Comparison of ENCODE assay signal across 8 cellular contexts in genomic region chr1:74732071-74732946, GRCh38. TPM values are rescaled to one million over a fixed set of nuclear protein-coding genes. Genes with fewer than 3 reads are reported as not detected.
DNase-seq lines count a peak whose midpoint lies in the region; ATAC-seq, FAIRE-seq and TF ChIP-seq lines count a peak whose summit lies in the region.
"Not testable (repeated sequence)": the region's sequence is repeated elsewhere in the genome, so short reads cannot be mapped to it uniquely, and the experiment has no call there.

No MANE protein-coding gene starts in this region.

- H3K36me3 ChIP-seq in SU-DHL-6 (ENCODE audit: low read length) (peaks cover 12% of the 10 kb centered on the region; the same call in 1 of the 2 replicates), upper lobe of right lung (peaks cover 12% of the 10 kb centered on the region)
- H3K36me3 ChIP-seq in hepatocyte (replicated peaks; ENCODE audit: insufficient read depth, low read depth); osteoblast (ENCODE audit: insufficient read depth, low read length): not testable (repeated sequence)

- not testable (repeated sequence) for H4K20me1 ChIP-seq in SU-DHL-6 (ENCODE audit: low read depth, low read length); hepatocyte (ENCODE audit: insufficient read depth, poor library complexity, severe bottlenecking); osteoblast (ENCODE audit: insufficient read depth, low read length)

- H3K4me1 ChIP-seq in hepatocyte (ENCODE audit: insufficient read depth) (peaks cover 14% of the 10 kb centered on the region), osteoblast (ENCODE audit: insufficient read depth, low read length) (peaks cover 27% of the 10 kb centered on the region), upper lobe of right lung (peaks cover 18% of the 10 kb centered on the region)

- H3K4me2 ChIP-seq in SU-DHL-6 (ENCODE audit: low read depth, low read length, poor library complexity, severe bottlenecking) (peak overlapping the region; percentile 96), hepatocyte (peak overlapping the region; percentile 61), osteoblast (ENCODE audit: insufficient read depth, low read length) (peak overlapping the region; percentile 83)

- peak overlapping the region; percentile 98 for H2AFZ ChIP-seq in SU-DHL-6 (ENCODE audit: low read depth, low read length, severe bottlenecking)
- not testable (repeated sequence) for H2AFZ ChIP-seq in hepatocyte
- peak overlapping the region; percentile 98 for H2AFZ ChIP-seq in osteoblast (ENCODE audit: low read length)

- TF ChIP-seq CTCF in SU-DHL-6 (IDR thresholded peaks at IDR 0.05; ENCODE audit: insufficient read depth, low read length, poor library complexity, severe bottlenecking); brain (conservative IDR thresholded peaks at IDR 0.05); hepatocyte (IDR thresholded peaks at IDR 0.05; ENCODE audit: poor library complexity); osteoblast (IDR thresholded peaks at IDR 0.05; ENCODE audit: extremely low read depth, low read depth, low read length); upper lobe of right lung (IDR thresholded peaks at IDR 0.05): not testable (repeated sequence)

- H3K27ac Mint-ChIP-seq in brain, result peak overlapping the region; percentile 92 to 99 (median 95)

- not testable (repeated sequence) for H3K9me2 ChIP-seq in SU-DHL-6 (replicated peaks; ENCODE audit: insufficient read depth, low read length); hepatocyte (replicated peaks; ENCODE audit: insufficient read depth)

- WGBS in hepatocyte (ENCODE audit: low lambda C conversion rate, missing lambda C conversion rate), result 87% methylated on average over 11 of the region's 17 CpGs

- H3K9me3 Mint-ChIP-seq in brain, result peaks cover 0 to 13% (median 4%) of the 10 kb centered on the region in 5 experiments

- FAIRE-seq in GM12891 (lab: Jason Lieb, UNC), result peak; percentile 28

- H3K27me3 ChIP-seq in SU-DHL-6 (ENCODE audit: low read length); hepatocyte; osteoblast (ENCODE audit: insufficient read depth, low read length); upper lobe of right lung: not testable (repeated sequence)

- not testable (repeated sequence) for H3K4me1 Mint-ChIP-seq in brain

- peak; percentile 11 for ATAC-seq in GM21825 (IDR thresholded peaks at IDR 0.05; ENCODE audit: unreplicated experiment)
- ATAC-seq in HG03457 (IDR thresholded peaks at IDR 0.05; ENCODE audit: unreplicated experiment), result peak; percentile 0
- peak; percentile 27 for ATAC-seq in upper lobe of right lung

- intact Hi-C loops in upper lobe of right lung (cut with DNase I), result not testable (repeated sequence)

- H3K4me3 ChIP-seq in SU-DHL-6 (ENCODE audit: insufficient read depth, low read length, poor library complexity, severe bottlenecking) (peak overlapping the region; percentile 97), osteoblast (ENCODE audit: insufficient read depth, low read length) (peak overlapping the region; percentile 86), upper lobe of right lung (peak overlapping the region; percentile 81)
- H3K4me3 ChIP-seq in hepatocyte, result not testable (repeated sequence)

- not testable (repeated sequence) for TF ChIP-seq POLR2A in GM12891 (IDR thresholded peaks at IDR 0.05; ENCODE audit: low read depth, low read length)

- not testable (repeated sequence) for H3K36me3 Mint-ChIP-seq in brain

- H3K27me3 Mint-ChIP-seq in brain, result not testable (repeated sequence)

- H3K9me3 ChIP-seq in SU-DHL-6 (ENCODE audit: insufficient read depth, low read length); hepatocyte (ENCODE audit: low read depth); osteoblast (ENCODE audit: low read depth, low read length); upper lobe of right lung: not testable (repeated sequence)

- H3K4me3 Mint-ChIP-seq in brain, result peak overlapping the region; percentile 85 to 97 (median 90)

- not testable (repeated sequence) for DNase-seq in GM12891 (ENCODE audit: insufficient read length, low spot score); hepatocyte (ENCODE audit: low spot score); osteoblast (ENCODE audit: insufficient read length, low spot score, missing footprints); upper lobe of right lung

- H3K27ac ChIP-seq in SU-DHL-6 (ENCODE audit: low read depth, low read length) (peak overlapping the region; percentile 90), hepatocyte (peak overlapping the region; percentile 91), osteoblast (ENCODE audit: low read depth, low read length) (peak overlapping the region; percentile 40), upper lobe of right lung (peak overlapping the region; percentile 95)

- H3K79me2 ChIP-seq in SU-DHL-6 (ENCODE audit: insufficient read depth, low read length) (peaks cover 43% of the 10 kb centered on the region), osteoblast (ENCODE audit: insufficient read depth, low read length) (peaks cover 59% of the 10 kb centered on the region)
- H3K79me2 ChIP-seq in hepatocyte, result not testable (repeated sequence)

- peaks cover 29% of the 10 kb centered on the region for H3F3A ChIP-seq in SU-DHL-6 (ENCODE audit: insufficient read depth)

- H3K9ac ChIP-seq in SU-DHL-6 (ENCODE audit: low read length), result peak overlapping the region; percentile 87

RNA-seq across cellular contexts. Expression of gene CRYZ, which starts 0.5 kb away (rescaled TPM):
- 85.5 TPM for polyA plus RNA-seq in GM12891 (2012; ENCODE audit: low read depth, missing spikeins)
- polyA plus RNA-seq in brain (ENCODE audit: insufficient read depth, low read depth, low replicate concordance), result 11.4 TPM
- 3.4 and 3.5 TPM in 2 replicates for total RNA-seq in hepatocyte
- 1.8 and 3.8 TPM in 2 replicates for polyA plus RNA-seq in hepatocyte
- 33.9 and 35.1 TPM in 2 replicates for total RNA-seq in osteoblast
- 48.3 TPM for total RNA-seq in upper lobe of right lung

RNA-seq across cellular contexts. Expression of gene TYW3, which starts 0.6 kb away (rescaled TPM):
- polyA plus RNA-seq in GM12891 (2012; ENCODE audit: low read depth, missing spikeins), result 47.7 TPM
- 5.3 TPM for polyA plus RNA-seq in brain (ENCODE audit: insufficient read depth, low read depth, low replicate concordance)
- total RNA-seq in hepatocyte, result 0.04 and 0.33 TPM in 2 replicates
- 0.42 TPM in 1 of 2 replicates, not detected in the other for polyA plus RNA-seq in hepatocyte
- total RNA-seq in osteoblast, result 17.4 TPM in 2 replicates
- 18.4 TPM for total RNA-seq in upper lobe of right lung

RNA-seq across cellular contexts. Expression of gene ERICH3, which starts 58.7 kb away (rescaled TPM):
- polyA plus RNA-seq in GM12891 (2012; ENCODE audit: low read depth, missing spikeins), result 1.1 TPM
- 2.3 TPM for polyA plus RNA-seq in brain (ENCODE audit: insufficient read depth, low read depth, low replicate concordance)
- total RNA-seq in hepatocyte, result 0.12 and 0.47 TPM in 2 replicates
- polyA plus RNA-seq in hepatocyte, result 0.34 TPM in 1 of 2 replicates, not detected in the other
- not detected in 2 replicates for total RNA-seq in osteoblast
- total RNA-seq in upper lobe of right lung, result not detected

Comparison
In these comparisons a context has a peak if more than half of its experiments do, and no peak if none do; other contexts are left out.
1. H3K27ac ChIP-seq: peak in every context shown above with its lines; median percentile 95 in upper lobe of right lung; 91 in hepatocyte; 90 in SU-DHL-6; 40 in osteoblast.
2. RNA of gene TYW3, which starts 0.6 kb away (total RNA-seq): 18.4 TPM in upper lobe of right lung (single experiment) and 17.4 TPM in osteoblast; 0.04 to 0.33 TPM in hepatocyte; every median in the first group is over 10 times any median in the second.
3. Peak in every context shown above with its lines, with median percentiles within 50 percentile points of each other: ATAC-seq and H3K4me2 ChIP-seq.